11 cellular contexts compared by ENCODE assay signal in genomic region chr18:23799540-23799939, GRCh38.
"Had no signal": no experiment of that assay in that cellular context is flagged by ENCODE, and none has a peak within 500 bp of the region (broad histone marks: within the 10 kb centered on the region; RNA-seq: fewer than 3 reads in every experiment).

No MANE protein-coding gene starts in this region.

- H3K4me1 ChIP-seq: HAP-1 had no signal

- ATAC-seq: GM23338, HCT116 had no signal

- H3K27ac Mint-ChIP-seq: GM23338, H9, HFFc6 had no signal

- H3K27ac ChIP-seq: GM23248 had no signal

- DNase-seq: GM23248, GOT3, H7, H9, HCEC 1CT, HFFc6 had no signal

- FAIRE-seq: H1, H54 had no signal

- H3K36me3 ChIP-seq: HAP-1 had no signal

- H3K9me3 Mint-ChIP-seq: GM23338, H9, HFFc6 had no signal

- H3K4me3 Mint-ChIP-seq: GM23338, H9, HFFc6 had no signal

- H3K4me3 ChIP-seq: GM23248, GM23338, HAP-1 had no signal

- H3K9me3 ChIP-seq: HAP-1 had no signal
